9 cellular contexts compared by ENCODE assay signal in genomic region chr3:12116892-12117291, GRCh38. TPM values are rescaled to one million over a fixed set of nuclear protein-coding genes. Genes with fewer than 3 reads are reported as not detected.
"Had no signal": no experiment of that assay in that cellular context is flagged by ENCODE, and none has a peak within 500 bp of the region (broad histone marks: within the 10 kb centered on the region; RNA-seq: fewer than 3 reads in every experiment).

No MANE protein-coding gene starts in this region.

- DNase-seq: GDM1, GF-D8 had no signal

- FAIRE-seq: G401.6, GM12878, GM12891, GM12892, GM18507, GM19239 had no signal

- H3K4me3 ChIP-seq: GM12878 had no signal

- ATAC-seq: GM12878 had no signal

RNA-seq across cellular contexts. Expression of gene TIMP4, which starts 41.8 kb away (rescaled TPM):
- total RNA-seq: G401, GM12878 had no signal
